In genomic region chr2:218710334-218710686, GRCh38 we compare ENCODE assay signal across 8 cellular contexts. TPM values are rescaled to one million over a fixed set of nuclear protein-coding genes. Genes with fewer than 3 reads are reported as not detected.
DNase-seq lines count a peak whose midpoint lies in the region; ATAC-seq and TF ChIP-seq lines count a peak whose summit lies in the region.

No MANE protein-coding gene starts in this region.

- no peak for DNase-seq in CD8-positive, alpha-beta memory T cell
- no peak for DNase-seq in SJSA1 (ENCODE audit: low read depth in 1 of 2, low spot score in 2 of 2)
- no peak for DNase-seq in fibroblast of lung (ENCODE audit: low read depth in 2 of 2)
- DNase-seq in KG1 (lab: John Stamatoyannopoulos, UW) = no peak
- DNase-seq in ecto neural progenitor cell (ENCODE audit: low spot score) = no peak
- DNase-seq in medulla oblongata (ENCODE audit: extremely low spot score) = no peak

- peak overlapping the region; percentile 90 to 99 (median 95) for H3K4me3 Mint-ChIP-seq in CD8-positive, alpha-beta memory T cell

- POLR2A ChIA-PET in CD8-positive, alpha-beta memory T cell (lab: Charles Lee) = interaction anchor here (0.6 to 1.8 kb wide), 4 partner anchors 38 to 568 kb away, joined by 3 to 14 read pairs (median 3); partner anchors contain the start of genes BCS1L, RNF25, STK36 and ZNF142

- H3K27ac Mint-ChIP-seq in CD8-positive, alpha-beta memory T cell = peak overlapping the region in 6 of 8 donors; percentile 22 to 93 (median 75)

- H3K36me3 Mint-ChIP-seq in CD8-positive, alpha-beta memory T cell = peaks cover 0 to 8% (median 0%) of the 10 kb centered on the region in 3 donors

- H3K4me2 ChIP-seq in fibroblast of lung (ENCODE audit: extremely low read depth, insufficient read depth, low read length) (peak overlapping the region; percentile 72), parathyroid adenoma (ENCODE audit: low read length) (peak overlapping the region; percentile 70)

- no peaks in the 10 kb centered on the region for H4K20me1 ChIP-seq in fibroblast of lung (ENCODE audit: control insufficient read depth, extremely low read depth, insufficient read depth, low read length)

- H2AFZ ChIP-seq in fibroblast of lung (ENCODE audit: low read length) = peak overlapping the region; percentile 82
- peak overlapping the region; percentile 94 for H2AFZ ChIP-seq in parathyroid adenoma

- CTCF ChIA-PET in CD8-positive, alpha-beta memory T cell (lab: Charles Lee) = interaction anchor here (0.6 to 2.3 kb wide), 18 partner anchors 8 to 348 kb away, joined by 3 to 15 read pairs (median 5); partner anchors contain the start of genes BCS1L, RNF25, STK36 and ZNF142

- peaks cover 13 to 20% (median 17%) of the 10 kb centered on the region in 3 donors for H3K4me1 Mint-ChIP-seq in CD8-positive, alpha-beta memory T cell

- H3K27me3 ChIP-seq in CD8-positive, alpha-beta memory T cell (ENCODE audit: insufficient read depth, low read length, poor library complexity, severe bottlenecking) = no peaks in the 10 kb centered on the region
- H3K27me3 ChIP-seq in SJSA1 (replicated peaks) (no peaks in the 10 kb centered on the region), fibroblast of lung (ENCODE audit: control insufficient read depth, insufficient read depth, low read length) (no peaks in the 10 kb centered on the region), parathyroid adenoma (ENCODE audit: control insufficient read depth, insufficient read depth, low read length) (no peaks in the 10 kb centered on the region)

- H3K9me3 Mint-ChIP-seq in CD8-positive, alpha-beta memory T cell = no peaks in the 10 kb centered on the region

- H3K79me2 ChIP-seq in fibroblast of lung (ENCODE audit: control insufficient read depth, insufficient read depth, low read length) = peaks cover 31% of the 10 kb centered on the region
- peaks cover 10% of the 10 kb centered on the region for H3K79me2 ChIP-seq in parathyroid adenoma

- TF ChIP-seq CTCF in fibroblast of lung (conservative IDR thresholded peaks at IDR 0.05 in 1 of 2, IDR thresholded peaks at IDR 0.05 in 1 of 2; ENCODE audit: low read depth in 1 of 2, low read length in 2 of 2) (no peak), parathyroid adenoma (IDR thresholded peaks at IDR 0.05) (no peak)

- no peaks in the 10 kb centered on the region for H3K36me3 ChIP-seq in CD8-positive, alpha-beta memory T cell (ENCODE audit: insufficient read depth, low read length)
- peaks cover 7% of the 10 kb centered on the region for H3K36me3 ChIP-seq in SJSA1
- H3K36me3 ChIP-seq in fibroblast of lung (ENCODE audit: control insufficient read depth, insufficient read depth, low read length) = no peaks in the 10 kb centered on the region
- no peaks in the 10 kb centered on the region for H3K36me3 ChIP-seq in parathyroid adenoma (ENCODE audit: control insufficient read depth, insufficient read depth, low read length)

- H3K9ac ChIP-seq in fibroblast of lung (ENCODE audit: insufficient read depth, low read length) (no peak overlapping the region), parathyroid adenoma (no peak overlapping the region)

- peak overlapping the region; percentile 37 for H3K4me3 ChIP-seq in CD8-positive, alpha-beta memory T cell (ENCODE audit: low read length)
- peak overlapping the region; percentile 85 for H3K4me3 ChIP-seq in SJSA1
- H3K4me3 ChIP-seq in fibroblast of lung (replicated peaks in 1 of 4; ENCODE audit: control extremely low read depth in 1 of 4, insufficient read depth in 1 of 4, low read depth in 3 of 4, low read length in 4 of 4) = peak overlapping the region; percentile 26 to 78 (median 58)
- H3K4me3 ChIP-seq in parathyroid adenoma (ENCODE audit: low read depth, low read length) = peak overlapping the region; percentile 81

- H3K4me1 ChIP-seq in CD8-positive, alpha-beta memory T cell (ENCODE audit: insufficient read depth, low read length) = peaks cover 16% of the 10 kb centered on the region
- H3K4me1 ChIP-seq in SJSA1 (replicated peaks) (peaks cover 7% of the 10 kb centered on the region), fibroblast of lung (ENCODE audit: control insufficient read depth, extremely low read depth, insufficient read depth, low read length) (no peaks in the 10 kb centered on the region), parathyroid adenoma (no peaks in the 10 kb centered on the region)

- ATAC-seq in GM21526 (IDR thresholded peaks at IDR 0.05; ENCODE audit: low FRiP score, unreplicated experiment) = no peak

- no peak overlapping the region for H3K27ac ChIP-seq in CD8-positive, alpha-beta memory T cell (ENCODE audit: low read depth, low read length)
- H3K27ac ChIP-seq in SJSA1 = no peak overlapping the region
- no peak overlapping the region for H3K27ac ChIP-seq in fibroblast of lung (ENCODE audit: insufficient read depth, low read length)
- H3K27ac ChIP-seq in parathyroid adenoma = no peak overlapping the region

- no peaks in the 10 kb centered on the region for H3K9me3 ChIP-seq in CD8-positive, alpha-beta memory T cell (ENCODE audit: low read length)
- H3K9me3 ChIP-seq in SJSA1 (replicated peaks) = no peaks in the 10 kb centered on the region
- no peaks in the 10 kb centered on the region for H3K9me3 ChIP-seq in fibroblast of lung (ENCODE audit: control insufficient read depth, insufficient read depth, low read depth, low read length)
- H3K9me3 ChIP-seq in parathyroid adenoma (ENCODE audit: control insufficient read depth, low read length) = no peaks in the 10 kb centered on the region

- H3K27me3 Mint-ChIP-seq in CD8-positive, alpha-beta memory T cell = peaks cover 6 to 11% of the 10 kb centered on the region in 2 donors

RNA-seq across cellular contexts. Expression of gene TTLL4, which starts 0.3 kb away (rescaled TPM):
- 10 to 100 TPM; 42.0 to 44.2 TPM for total RNA-seq in CD8-positive, alpha-beta memory T cell
- polyA plus RNA-seq in CD8-positive, alpha-beta memory T cell = 7.1 TPM
- 6.4 and 11.0 TPM in 2 replicates for total RNA-seq in SJSA1 (2014; rRNA removed; shearing (Covaris generic))
- 5.9 and 9.4 TPM in 2 replicates for total RNA-seq in fibroblast of lung
- polyA plus RNA-seq in fibroblast of lung = 6.1 and 14.4 TPM in 2 replicates
- 4.2 and 9.7 TPM in 2 replicates for polyA plus RNA-seq in fibroblast of lung (2012)
- polyA minus RNA-seq in fibroblast of lung (ENCODE audit: low replicate concordance) = 10.3 and 38.9 TPM in 2 replicates

RNA-seq across cellular contexts. Expression of gene STK36, which starts 38.4 kb away (rescaled TPM):
- 10 to 100 TPM; 19.9 to 21.4 TPM for total RNA-seq in CD8-positive, alpha-beta memory T cell
- polyA plus RNA-seq in CD8-positive, alpha-beta memory T cell = 3.9 TPM
- total RNA-seq in SJSA1 (2014; rRNA removed; shearing (Covaris generic)) = 7.9 and 8.5 TPM in 2 replicates
- 32.1 and 36.0 TPM in 2 replicates for total RNA-seq in fibroblast of lung
- polyA plus RNA-seq in fibroblast of lung = 21.4 and 24.7 TPM in 2 replicates
- polyA plus RNA-seq in fibroblast of lung (2012) = 12.7 and 14.8 TPM in 2 replicates
- 23.9 and 67.6 TPM in 2 replicates for polyA minus RNA-seq in fibroblast of lung (ENCODE audit: low replicate concordance)

RNA-seq across cellular contexts. Expression of gene RNF25, which starts 38.5 kb away (rescaled TPM):
- total RNA-seq in CD8-positive, alpha-beta memory T cell = 10 to 100 TPM; 29.0 to 36.8 TPM
- polyA plus RNA-seq in CD8-positive, alpha-beta memory T cell = 14.4 TPM
- total RNA-seq in SJSA1 (2014; rRNA removed; shearing (Covaris generic)) = 29.8 and 40.5 TPM in 2 replicates
- total RNA-seq in fibroblast of lung = 26.7 and 39.1 TPM in 2 replicates
- polyA plus RNA-seq in fibroblast of lung = 42.1 and 75.0 TPM in 2 replicates
- 29.3 and 39.5 TPM in 2 replicates for polyA plus RNA-seq in fibroblast of lung (2012)
- polyA minus RNA-seq in fibroblast of lung (ENCODE audit: low replicate concordance) = 154 and 192 TPM in 2 replicates

RNA-seq across cellular contexts. Expression of gene BCS1L, which starts 50.8 kb away (rescaled TPM):
- 10 to 100 TPM; 91.7 to 93.9 TPM for total RNA-seq in CD8-positive, alpha-beta memory T cell
- 10.1 TPM for polyA plus RNA-seq in CD8-positive, alpha-beta memory T cell
- total RNA-seq in SJSA1 (2014; rRNA removed; shearing (Covaris generic)) = 35.8 and 45.0 TPM in 2 replicates
- total RNA-seq in fibroblast of lung = 26.2 and 38.3 TPM in 2 replicates
- 28.8 and 38.8 TPM in 2 replicates for polyA plus RNA-seq in fibroblast of lung
- 26.7 and 41.7 TPM in 2 replicates for polyA plus RNA-seq in fibroblast of lung (2012)
- 48.1 and 78.3 TPM in 2 replicates for polyA minus RNA-seq in fibroblast of lung (ENCODE audit: low replicate concordance)

RNA-seq across cellular contexts. Expression of gene ZNF142, which starts 50.9 kb away (rescaled TPM):
- total RNA-seq in CD8-positive, alpha-beta memory T cell = 10 to 100 TPM; 60.4 to 64.0 TPM
- 19.7 TPM for polyA plus RNA-seq in CD8-positive, alpha-beta memory T cell
- 6.9 and 7.2 TPM in 2 replicates for total RNA-seq in SJSA1 (2014; rRNA removed; shearing (Covaris generic))
- total RNA-seq in fibroblast of lung = 5.6 and 7.3 TPM in 2 replicates
- 4.3 and 8.1 TPM in 2 replicates for polyA plus RNA-seq in fibroblast of lung
- polyA plus RNA-seq in fibroblast of lung (2012) = 7.8 and 9.4 TPM in 2 replicates
- 60.5 and 107 TPM in 2 replicates for polyA minus RNA-seq in fibroblast of lung (ENCODE audit: low replicate concordance)
